Comparison of ENCODE assay signal across 18 cellular contexts in the genomic region with DNA sequence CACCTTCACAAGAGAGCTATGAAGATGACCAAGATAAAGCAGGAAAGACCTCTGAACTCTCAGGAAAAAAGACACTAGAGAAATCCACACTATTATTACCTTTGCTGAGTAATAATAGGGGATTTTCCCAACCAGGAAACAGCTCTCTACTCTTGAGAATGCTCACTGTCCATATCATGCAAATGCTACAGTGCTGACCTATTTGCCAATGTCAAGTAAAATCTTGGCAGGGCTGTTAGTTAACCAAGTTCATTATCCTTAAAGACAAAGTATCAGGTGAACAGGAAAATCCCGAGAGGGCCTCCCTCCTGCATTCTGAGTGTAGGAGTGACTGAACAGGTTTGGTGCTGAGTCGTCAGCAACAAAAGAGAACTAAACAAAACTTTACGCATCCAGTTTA.
DNase-seq lines count a peak whose midpoint lies in the region; ATAC-seq and TF ChIP-seq lines count a peak whose summit lies in the region.
"Had no signal": no experiment of that assay in that cellular context is flagged by ENCODE, and none has a peak within 500 bp of the region (broad histone marks: within the 10 kb centered on the region; RNA-seq: fewer than 3 reads in every experiment).

No MANE protein-coding gene starts in this region.

- H3K27ac ChIP-seq in C4-2B: peak overlapping the region; percentile 15; the same call in 1 of the 2 replicates
- peak overlapping the region; percentile 93 for H3K27ac ChIP-seq in epithelial cell of prostate
- H3K27ac ChIP-seq in lung (ENCODE audit: low read depth in 1 of 2, low read length in 1 of 2): no peak overlapping the region
- no peak overlapping the region for H3K27ac ChIP-seq in spleen
- H3K27ac ChIP-seq: neural progenitor cell had no signal

- no peaks in the 10 kb centered on the region for H3K36me3 ChIP-seq in lung (ENCODE audit: control insufficient read depth in 2 of 2, insufficient read depth in 2 of 2, low read length in 2 of 2)
- H3K36me3 ChIP-seq in spleen: no peaks in the 10 kb centered on the region
- H3K36me3 ChIP-seq: neural progenitor cell had no signal

- no peaks in the 10 kb centered on the region for H3K36me3 Mint-ChIP-seq in activated naive CD8-positive, alpha-beta T cell treated with anti-CD3 and anti-CD28 coated beads for 36 hours
- H3K36me3 Mint-ChIP-seq: activated CD4-positive, alpha-beta memory T cell treated with anti-CD3 and anti-CD28 coated beads for 36 hours; CD8-positive, alpha-beta memory T cell; neural progenitor cell had no signal

- H3K4me1 ChIP-seq in lung (ENCODE audit: control insufficient read depth in 2 of 2, insufficient read depth in 2 of 2, low read length in 2 of 2) (peaks cover 2 to 3% of the 10 kb centered on the region in 2 donors), spleen (no peaks in the 10 kb centered on the region)

- no peaks in the 10 kb centered on the region for H3K9me3 ChIP-seq in lung (ENCODE audit: control insufficient read depth in 2 of 2, insufficient read depth in 1 of 2, low read length in 1 of 2)
- no peaks in the 10 kb centered on the region for H3K9me3 ChIP-seq in spleen

- H3K27me3 ChIP-seq in lung (ENCODE audit: control insufficient read depth, insufficient read depth) (no peaks in the 10 kb centered on the region), spleen (replicated peaks in 1 of 7) (no peaks in the 10 kb centered on the region)
- H3K27me3 ChIP-seq: neural progenitor cell had no signal

- no peak overlapping the region for H3K4me3 ChIP-seq in lung
- H3K4me3 ChIP-seq in spleen: no peak overlapping the region
- H3K4me3 ChIP-seq: neural progenitor cell had no signal

- no peaks in the 10 kb centered on the region for H3K9me3 Mint-ChIP-seq in activated naive CD8-positive, alpha-beta T cell treated with anti-CD3 and anti-CD28 coated beads for 36 hours
- H3K9me3 Mint-ChIP-seq: activated CD4-positive, alpha-beta memory T cell treated with anti-CD3 and anti-CD28 coated beads for 36 hours; activated T-cell treated with anti-CD3 and anti-CD28 coated beads, Interleukin-2, amount 50 U/mL, for 4 hours; neural progenitor cell had no signal

- no peak for TF ChIP-seq POLR2A in spleen (IDR thresholded peaks at IDR 0.05)

- intact Hi-C loops in spleen (cut with DNase I; ENCODE audit: low total_unique reads): no loop called here

- 75% methylated on average over 3 of the region's 3 CpGs for WGBS in lung, 2 donors
- 65 to 86% (median 84%) methylated on average over 3 of the region's 3 CpGs for WGBS in spleen, 5 donors

- H3K4me3 Mint-ChIP-seq in activated naive CD8-positive, alpha-beta T cell treated with anti-CD3 and anti-CD28 coated beads for 36 hours: no peak overlapping the region
- H3K4me3 Mint-ChIP-seq: activated CD4-positive, alpha-beta memory T cell treated with anti-CD3 and anti-CD28 coated beads for 36 hours; activated T-cell treated with anti-CD3 and anti-CD28 coated beads, Interleukin-2, amount 50 U/mL, for 4 hours; CD8-positive, alpha-beta memory T cell; neural progenitor cell; stimulated activated naive CD8-positive, alpha-beta T cell treated with anti-CD3 and anti-CD28 coated beads, Interleukin-15, amount 100 ng/mL, for 72 hours had no signal

- H3K27ac Mint-ChIP-seq in activated naive CD8-positive, alpha-beta T cell treated with anti-CD3 and anti-CD28 coated beads for 36 hours: no peak overlapping the region
- H3K27ac Mint-ChIP-seq: activated CD4-positive, alpha-beta memory T cell treated with anti-CD3 and anti-CD28 coated beads for 36 hours; CD8-positive, alpha-beta memory T cell; neural progenitor cell; stimulated activated naive CD8-positive, alpha-beta T cell treated with anti-CD3 and anti-CD28 coated beads, Interleukin-15, amount 100 ng/mL, for 72 hours had no signal

- ATAC-seq in lung (ENCODE audit: insufficient read depth, low FRiP score): peak; percentile 55
- ATAC-seq in SK-N-SH treated with all-trans-retinoic acid at 6 μM for 48 hours: no peak
- ATAC-seq: activated T-cell treated with anti-CD3 and anti-CD28 coated beads, Interleukin-2, amount 50 U/mL, for 4 hours; stimulated activated naive CD8-positive, alpha-beta T cell treated with anti-CD3 and anti-CD28 coated beads, Interleukin-15, amount 100 ng/mL, for 72 hours had no signal

- peak; percentile 39 for DNase-seq in M059J (ENCODE audit: low read depth)
- DNase-seq in epithelial cell of prostate (ENCODE audit: low read depth, low spot score): peak; percentile 96
- DNase-seq in lung (ENCODE audit: low spot score): no peak
- DNase-seq in effector CD4-positive, alpha-beta T cell: no peak
- no peak for DNase-seq in activated naive CD8-positive, alpha-beta T cell treated with anti-CD3 and anti-CD28 coated beads for 36 hours
- DNase-seq in spleen: no peak
- DNase-seq: activated CD4-positive, alpha-beta memory T cell treated with anti-CD3 and anti-CD28 coated beads for 36 hours; activated T-cell treated with anti-CD3 and anti-CD28 coated beads, Interleukin-2, amount 50 U/mL, for 4 hours; caudate nucleus; CD8-positive, alpha-beta memory T cell; effector CD8-positive, alpha-beta T cell; NCI-H510A treated with DMSO at 0.1 percent for 48 hours; retina; stimulated activated naive CD8-positive, alpha-beta T cell treated with anti-CD3 and anti-CD28 coated beads, Interleukin-15, amount 100 ng/mL, for 72 hours; SW 1271 had no signal

- TF ChIP-seq CTCF in C4-2B (conservative IDR thresholded peaks at IDR 0.05): no peak
- no peak for TF ChIP-seq CTCF in lung (IDR thresholded peaks at IDR 0.05; ENCODE audit: control extremely low read depth, extremely low read depth)
- TF ChIP-seq CTCF in spleen (IDR thresholded peaks at IDR 0.05 in 8 of 11, conservative IDR thresholded peaks at IDR 0.05 in 3 of 11): no peak

- H3K4me1 Mint-ChIP-seq in activated naive CD8-positive, alpha-beta T cell treated with anti-CD3 and anti-CD28 coated beads for 36 hours: no peaks in the 10 kb centered on the region
- H3K4me1 Mint-ChIP-seq: CD8-positive, alpha-beta memory T cell; stimulated activated naive CD8-positive, alpha-beta T cell treated with anti-CD3 and anti-CD28 coated beads, Interleukin-15, amount 100 ng/mL, for 72 hours had no signal

- peaks cover 4% of the 10 kb centered on the region for H3K27me3 Mint-ChIP-seq in activated naive CD8-positive, alpha-beta T cell treated with anti-CD3 and anti-CD28 coated beads for 36 hours
- H3K27me3 Mint-ChIP-seq: activated CD4-positive, alpha-beta memory T cell treated with anti-CD3 and anti-CD28 coated beads for 36 hours; stimulated activated naive CD8-positive, alpha-beta T cell treated with anti-CD3 and anti-CD28 coated beads, Interleukin-15, amount 100 ng/mL, for 72 hours had no signal

TF ChIP-seq in SK-N-SH treated with all-trans-retinoic acid at 6 μM for 48 hours, 23 proteins besides CTCF, POLR2A, EP300 and RAD21:
- TF ChIP-seq ISL1 (CRISPR knock-in tag; IDR thresholded peaks at IDR 0.05) (no peak), ZNF565 (CRISPR knock-in tag; conservative IDR thresholded peaks at IDR 0.05; ENCODE audit: low read depth) (no peak), OSR1 (CRISPR knock-in tag; IDR thresholded peaks at IDR 0.05) (no peak), ZNF8 (CRISPR knock-in tag; IDR thresholded peaks at IDR 0.05) (no peak)
TF ChIP-seq in SK-N-SH treated with all-trans-retinoic acid at 6 μM for 48 hours: peak in this region for 0.

Comparison
In these comparisons a context has a peak if more than half of its experiments do, and no peak if none do; other contexts are left out.
1. H3K27ac ChIP-seq: peak in C4-2B (single experiment) and epithelial cell of prostate (single experiment); none in lung (0 of 2) and spleen (0 of 8).
2. DNase-seq: peak in M059J (single experiment) and epithelial cell of prostate (single experiment); none in lung (single experiment), effector CD4-positive, alpha-beta T cell (single experiment), activated naive CD8-positive, alpha-beta T cell treated with anti-CD3 and anti-CD28 coated beads for 36 hours (single experiment) and spleen (single experiment).